Comparison of ENCODE assay signal across 1 cellular context in the genomic region with DNA sequence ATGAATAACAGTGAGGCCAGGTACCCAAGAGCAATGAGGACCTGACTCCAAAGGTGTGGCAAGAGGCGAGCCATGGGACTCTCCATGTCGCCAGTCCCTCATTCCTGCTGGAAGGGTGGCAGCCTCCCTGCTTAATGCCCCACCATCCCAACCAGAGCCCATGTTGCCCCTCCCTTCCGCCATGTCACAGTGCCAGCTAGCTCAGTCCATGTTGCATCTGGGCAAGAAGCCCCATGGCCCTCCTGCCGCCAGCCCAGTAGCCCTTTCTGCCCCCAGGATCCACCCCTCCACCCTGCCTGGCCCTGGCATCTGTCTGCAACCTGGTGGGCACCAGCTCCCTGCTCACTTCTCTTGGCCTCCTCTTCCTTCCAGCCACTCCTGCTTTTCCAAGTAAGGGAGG.
TF ChIP-seq lines count a peak whose summit lies in the region.

No MANE protein-coding gene starts in this region.

TF ChIP-seq in H1, 55 proteins besides CTCF, POLR2A, EP300 and RAD21:
- TF ChIP-seq, protein P1, sequence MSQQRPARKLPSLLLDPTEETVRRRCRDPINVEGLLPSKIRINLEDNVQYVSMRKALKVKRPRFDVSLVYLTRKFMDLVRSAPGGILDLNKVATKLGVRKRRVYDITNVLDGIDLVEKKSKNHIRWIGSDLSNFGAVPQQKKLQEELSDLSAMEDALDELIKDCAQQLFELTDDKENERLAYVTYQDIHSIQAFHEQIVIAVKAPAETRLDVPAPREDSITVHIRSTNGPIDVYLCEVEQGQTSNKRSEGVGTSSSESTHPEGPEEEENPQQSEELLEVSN (IDR thresholded peaks at IDR 0.05): no peak
